Comparison of ENCODE assay signal across 8 cellular contexts in the genomic region with DNA sequence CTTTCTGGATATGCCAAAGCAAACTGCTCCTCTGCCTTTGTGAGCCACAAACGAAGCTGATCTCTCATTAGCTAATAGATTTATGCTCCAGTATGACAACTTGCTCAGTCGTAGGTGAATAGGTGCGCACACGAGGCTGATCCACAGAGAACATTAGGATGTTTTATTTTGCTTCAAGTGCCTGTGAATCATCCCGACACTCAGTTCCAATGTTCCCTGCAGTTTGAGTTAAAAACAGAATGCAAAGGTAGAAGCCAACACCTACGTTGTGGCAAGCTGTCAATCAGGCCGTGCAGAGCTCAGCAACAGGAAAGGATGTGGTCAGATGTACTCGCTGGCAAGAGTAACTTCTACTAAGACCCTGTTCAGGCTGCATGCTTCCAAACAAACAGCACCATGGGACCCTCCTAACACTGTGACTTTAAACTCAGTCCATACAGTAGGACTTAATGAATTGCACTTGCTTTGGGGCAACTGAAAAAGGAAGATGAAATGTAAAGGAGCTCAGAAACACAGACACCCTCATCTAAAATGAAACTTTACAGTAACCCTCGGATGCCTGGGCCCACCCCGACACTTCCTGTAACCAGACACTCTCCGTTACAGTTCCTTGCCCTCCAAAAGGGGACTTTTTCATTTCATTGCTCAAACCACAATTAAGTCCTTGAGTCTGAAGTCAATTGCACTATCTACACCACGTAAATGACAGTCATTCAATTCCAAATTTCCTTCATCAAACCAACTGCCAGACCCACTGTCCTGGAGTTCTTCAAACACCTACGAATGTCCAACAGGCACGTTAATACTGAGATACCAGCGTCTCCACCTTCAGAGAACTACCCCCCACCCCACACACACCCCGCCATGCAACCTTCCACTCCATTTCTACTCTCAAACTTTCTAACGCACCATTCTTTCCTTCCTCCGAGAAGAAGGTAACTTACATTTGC. TPM values are rescaled to one million over a fixed set of nuclear protein-coding genes. Genes with fewer than 3 reads are reported as not detected.
DNase-seq lines count a peak whose midpoint lies in the region; ATAC-seq and TF ChIP-seq lines count a peak whose summit lies in the region.

No MANE protein-coding gene starts in this region.

- WGBS in heart left ventricle, 4 donors, result 33 to 44% (median 40%) methylated on average over 18 of the region's 18 CpGs

- peaks cover 0 to 23% (median 4%) of the 10 kb centered on the region in 9 donors for H3K27me3 ChIP-seq in heart left ventricle

- H3K27ac ChIP-seq in heart left ventricle, result peak overlapping the region in 6 of 12 donors; percentile 8 to 81 (median 62)

- H3K36me3 ChIP-seq in heart left ventricle, result no peaks in the 10 kb centered on the region

- peak overlapping the region; percentile 44 to 85 (median 68) for H3K4me3 ChIP-seq in heart left ventricle

- ATAC-seq in heart left ventricle (no peak), left cardiac atrium (no peak), HG02943 (IDR thresholded peaks at IDR 0.05; ENCODE audit: low read depth, unreplicated experiment) (peak; percentile 46)

- no peak for TF ChIP-seq CTCF in heart left ventricle (IDR thresholded peaks at IDR 0.05)

- peaks cover 61% of the 10 kb centered on the region for H3K4me1 Mint-ChIP-seq in activated T-helper 1 cell treated with anti-CD3 and anti-CD28 coated beads, Interleukin-12 subunit alpha, Interleukin-12 subunit beta, Interleukin-2, Interleukin-4 antibody, amounts not matched to agents 30 ng/mL and 10 ng/mL and 1 ng/mL, durations not matched to agents 14 hours and 24 hours and 36 hours (ENCODE audit: low read depth)

- peaks cover 35% of the 10 kb centered on the region for H3K36me3 Mint-ChIP-seq in activated T-helper 1 cell treated with anti-CD3 and anti-CD28 coated beads, Interleukin-12 subunit alpha, Interleukin-12 subunit beta, Interleukin-2, Interleukin-4 antibody, amounts not matched to agents 30 ng/mL and 10 ng/mL and 1 ng/mL, durations not matched to agents 14 hours and 24 hours and 36 hours (ENCODE audit: low read depth)

- peaks cover 0 to 54% (median 15%) of the 10 kb centered on the region in 12 donors for H3K4me1 ChIP-seq in heart left ventricle

- intact Hi-C loops in heart left ventricle (cut with DNase I), result loop anchor here in 3 of 10 donors (5.0 to 10.0 kb wide), 3 partner anchors 34 to 239 kb away; no protein-coding TSS in a partner anchor
- intact Hi-C loops in left cardiac atrium (cut with DNase I), result loop anchor here in 1 of 2 donors (5.0 kb wide), 1 partner anchor 94 kb away; no protein-coding TSS in a partner anchor
- intact Hi-C loops in activated T-helper 1 cell treated with anti-CD3 and anti-CD28 coated beads, Interleukin-12 subunit alpha, Interleukin-12 subunit beta, Interleukin-2, Interleukin-4 antibody, amounts not matched to agents 30 ng/mL and 10 ng/mL and 1 ng/mL, durations not matched to agents 14 hours and 24 hours and 36 hours (cut with micrococcal nuclease), result loop anchor here (1.0 to 10.0 kb wide), 11 partner anchors 11 to 591 kb away; a partner anchor contains a TSS

- DNase-seq in heart left ventricle (no peak), left cardiac atrium (no peak), NCI-H69 (lab: John Stamatoyannopoulos, UW) (peak; percentile 57), iris pigment epithelial cell (ENCODE audit: low read depth) (peak; percentile 52), globus pallidus (ENCODE audit: low spot score) (no peak)
- peak; percentile 69 for DNase-seq in activated T-helper 1 cell treated with anti-CD3 and anti-CD28 coated beads, Interleukin-12 subunit alpha, Interleukin-12 subunit beta, Interleukin-2, Interleukin-4 antibody, amounts not matched to agents 30 ng/mL and 10 ng/mL and 1 ng/mL, durations not matched to agents 14 hours and 24 hours and 36 hours (ENCODE audit: low spot score)
- DNase-seq in stimulated activated CD4-positive, alpha-beta T cell treated with anti-CD3 and anti-CD28 coated beads, Interleukin-4, amount 100 ng/mL, for 24 hours, result peak; percentile 71

- peak overlapping the region; percentile 99 for H3K27ac Mint-ChIP-seq in activated T-helper 1 cell treated with anti-CD3 and anti-CD28 coated beads, Interleukin-12 subunit alpha, Interleukin-12 subunit beta, Interleukin-2, Interleukin-4 antibody, amounts not matched to agents 30 ng/mL and 10 ng/mL and 1 ng/mL, durations not matched to agents 14 hours and 24 hours and 36 hours

- no peaks in the 10 kb centered on the region for H3K9me3 ChIP-seq in heart left ventricle

- no peaks in the 10 kb centered on the region for H3K9me3 Mint-ChIP-seq in activated T-helper 1 cell treated with anti-CD3 and anti-CD28 coated beads, Interleukin-12 subunit alpha, Interleukin-12 subunit beta, Interleukin-2, Interleukin-4 antibody, amounts not matched to agents 30 ng/mL and 10 ng/mL and 1 ng/mL, durations not matched to agents 14 hours and 24 hours and 36 hours

- H3K4me3 Mint-ChIP-seq in activated T-helper 1 cell treated with anti-CD3 and anti-CD28 coated beads, Interleukin-12 subunit alpha, Interleukin-12 subunit beta, Interleukin-2, Interleukin-4 antibody, amounts not matched to agents 30 ng/mL and 10 ng/mL and 1 ng/mL, durations not matched to agents 14 hours and 24 hours and 36 hours, result peak overlapping the region; percentile 93

- peaks cover 3% of the 10 kb centered on the region for H3K27me3 Mint-ChIP-seq in activated T-helper 1 cell treated with anti-CD3 and anti-CD28 coated beads, Interleukin-12 subunit alpha, Interleukin-12 subunit beta, Interleukin-2, Interleukin-4 antibody, amounts not matched to agents 30 ng/mL and 10 ng/mL and 1 ng/mL, durations not matched to agents 14 hours and 24 hours and 36 hours (ENCODE audit: insufficient read depth)

- no peak for TF ChIP-seq POLR2A in heart left ventricle (IDR thresholded peaks at IDR 0.05)

RNA-seq across cellular contexts. Expression of a gene that starts 1.6 kb away (rescaled TPM):
- total RNA-seq in heart left ventricle (10 to 100 TPM in 1 of 9 donors, 1 to 10 TPM in 8; 2.4 to 15.6 (median 5.4) TPM), left cardiac atrium (1 to 10 TPM; 3.5 to 5.0 TPM)
- polyA plus RNA-seq in heart left ventricle, result 1 to 10 TPM; 2.8 to 3.4 TPM
- total RNA-seq in activated T-helper 1 cell treated with anti-CD3 and anti-CD28 coated beads, Interleukin-12 subunit alpha, Interleukin-12 subunit beta, Interleukin-2, Interleukin-4 antibody, amounts not matched to agents 30 ng/mL and 10 ng/mL and 1 ng/mL, durations not matched to agents 14 hours and 24 hours and 36 hours, result 85.9 and 91.7 TPM in 2 replicates

Comparison
In these comparisons a context has a peak if more than half of its experiments do, and no peak if none do; other contexts are left out.
1. DNase-seq: peak in NCI-H69 (single experiment), activated T-helper 1 cell treated with anti-CD3 and anti-CD28 coated beads, Interleukin-12 subunit alpha, Interleukin-12 subunit beta, Interleukin-2, Interleukin-4 antibody, amounts not matched to agents 30 ng/mL and 10 ng/mL and 1 ng/mL, durations not matched to agents 14 hours and 24 hours and 36 hours (single experiment), iris pigment epithelial cell (single experiment) and stimulated activated CD4-positive, alpha-beta T cell treated with anti-CD3 and anti-CD28 coated beads, Interleukin-4, amount 100 ng/mL, for 24 hours (single experiment); none in heart left ventricle (0 of 5), left cardiac atrium (single experiment) and globus pallidus (single experiment).